In genomic region chr2:38978908-38979307, GRCh38 we compare ENCODE assay signal across 21 cellular contexts.
DNase-seq lines count a peak whose midpoint lies in the region; ATAC-seq, FAIRE-seq and TF ChIP-seq lines count a peak whose summit lies in the region.
"Had no signal": no experiment of that assay in that cellular context is flagged by ENCODE, and none has a peak within 500 bp of the region (broad histone marks: within the 10 kb centered on the region; RNA-seq: fewer than 3 reads in every experiment).

No MANE protein-coding gene starts in this region.

- H3K27me3 ChIP-seq in WERI-Rb-1 (ENCODE audit: insufficient read depth, low read depth, severe bottlenecking): no peaks in the 10 kb centered on the region
- H3K27me3 ChIP-seq: BLaER1 treated with 17β-estradiol and CSF1 and Interleukin-3, amounts not matched to agents 10 nM and 100 nM had no signal

- H3K4me1 Mint-ChIP-seq in activated naive CD4-positive, alpha-beta T cell treated with anti-CD3 and anti-CD28 coated beads, Interleukin-2, amount 10 ng/mL, durations not matched to agents 7 days and 5 days: no peaks in the 10 kb centered on the region
- peaks cover 0 to 2% of the 10 kb centered on the region in 2 donors for H3K4me1 Mint-ChIP-seq in effector memory CD8-positive, alpha-beta T cell (ENCODE audit: low read depth in 2 of 2)

- H3K4me3 ChIP-seq in WERI-Rb-1 (ENCODE audit: low read depth, low read length) (no peak overlapping the region), kidney (ENCODE audit: low read length in 2 of 2) (no peak overlapping the region)
- H3K4me3 ChIP-seq: BLaER1 treated with 17β-estradiol and CSF1 and Interleukin-3, amounts not matched to agents 10 nM and 100 nM; GM12878 had no signal

- H3K27ac ChIP-seq in WERI-Rb-1: peak overlapping the region; percentile 73
- no peak overlapping the region for H3K27ac ChIP-seq in kidney (ENCODE audit: low read depth in 2 of 2, low read length in 2 of 2)
- H3K27ac ChIP-seq: KMS-11 had no signal

- H3K27me3 Mint-ChIP-seq in activated naive CD4-positive, alpha-beta T cell treated with anti-CD3 and anti-CD28 coated beads, Interleukin-2, amount 10 ng/mL, durations not matched to agents 7 days and 5 days: no peaks in the 10 kb centered on the region
- no peaks in the 10 kb centered on the region for H3K27me3 Mint-ChIP-seq in effector memory CD8-positive, alpha-beta T cell

- H3K27ac Mint-ChIP-seq in activated naive CD4-positive, alpha-beta T cell treated with anti-CD3 and anti-CD28 coated beads, Interleukin-2, amount 10 ng/mL, durations not matched to agents 7 days and 5 days: peak overlapping the region; percentile 17
- H3K27ac Mint-ChIP-seq in activated naive CD4-positive, alpha-beta T cell treated with anti-CD3 and anti-CD28 coated beads, Interleukin-2, amount 50 U/mL, for 72 hours: peak overlapping the region in 1 of 2 donors; percentile 4
- peak overlapping the region; percentile 20 to 56 for H3K27ac Mint-ChIP-seq in effector memory CD8-positive, alpha-beta T cell

- CTCF ChIA-PET in activated naive CD4-positive, alpha-beta T cell treated with anti-CD3 and anti-CD28 coated beads, Interleukin-2, amount 10 ng/mL, durations not matched to agents 7 days and 5 days (lab: Charles Lee): no interaction called here

- no peak for TF ChIP-seq CTCF in WERI-Rb-1 (IDR thresholded peaks at IDR 0.05; ENCODE audit: low read depth, low read length)
- no peak for TF ChIP-seq CTCF in kidney (IDR thresholded peaks at IDR 0.05; ENCODE audit: borderline replicate concordance, extremely low read depth, insufficient read depth)

- H3K36me3 Mint-ChIP-seq in activated naive CD4-positive, alpha-beta T cell treated with anti-CD3 and anti-CD28 coated beads, Interleukin-2, amount 10 ng/mL, durations not matched to agents 7 days and 5 days: peaks cover 42% of the 10 kb centered on the region
- H3K36me3 Mint-ChIP-seq in activated naive CD4-positive, alpha-beta T cell treated with anti-CD3 and anti-CD28 coated beads, Interleukin-2, amount 50 U/mL, for 72 hours: no peaks in the 10 kb centered on the region
- H3K36me3 Mint-ChIP-seq in effector memory CD8-positive, alpha-beta T cell (ENCODE audit: insufficient read depth): peaks cover 6% of the 10 kb centered on the region

- intact Hi-C loops in kidney (cut with DNase I): no loop called here

- no peaks in the 10 kb centered on the region for H3K4me1 ChIP-seq in kidney (ENCODE audit: control insufficient read depth in 1 of 2, insufficient read depth in 1 of 2, low read depth in 1 of 2, low read length in 2 of 2)

- no peak overlapping the region for H3K9ac ChIP-seq in kidney (ENCODE audit: low read length in 2 of 2)
- H3K9ac ChIP-seq: KMS-11 had no signal

- no peak overlapping the region for H3K4me3 Mint-ChIP-seq in activated naive CD4-positive, alpha-beta T cell treated with anti-CD3 and anti-CD28 coated beads, Interleukin-2, amount 10 ng/mL, durations not matched to agents 7 days and 5 days
- H3K4me3 Mint-ChIP-seq in effector memory CD8-positive, alpha-beta T cell: no peak overlapping the region
- H3K4me3 Mint-ChIP-seq: CD8-positive, alpha-beta T cell had no signal

- FAIRE-seq in kidney (lab: Jason Lieb, UNC): no peak
- FAIRE-seq: GM12878, HTR-8/SVneo, RCC 7860 had no signal

- H3K9me3 ChIP-seq in WERI-Rb-1 (ENCODE audit: severe bottlenecking) (no peaks in the 10 kb centered on the region), kidney (ENCODE audit: control insufficient read depth in 1 of 2, low read length in 2 of 2) (no peaks in the 10 kb centered on the region)
- H3K9me3 ChIP-seq: BLaER1 treated with 17β-estradiol and CSF1 and Interleukin-3, amounts not matched to agents 10 nM and 100 nM had no signal

- no peak for ATAC-seq in activated naive CD4-positive, alpha-beta T cell treated with anti-CD3 and anti-CD28 coated beads, Interleukin-2, amount 50 U/mL, for 72 hours
- no peak for ATAC-seq in effector memory CD8-positive, alpha-beta T cell (replicated peaks)
- no peak for ATAC-seq in GM18867 (IDR thresholded peaks at IDR 0.05; ENCODE audit: unreplicated experiment)
- ATAC-seq: CD8-positive, alpha-beta T cell; GM12878 had no signal

- no peaks in the 10 kb centered on the region for H3K9me3 Mint-ChIP-seq in activated naive CD4-positive, alpha-beta T cell treated with anti-CD3 and anti-CD28 coated beads, Interleukin-2, amount 10 ng/mL, durations not matched to agents 7 days and 5 days
- no peaks in the 10 kb centered on the region for H3K9me3 Mint-ChIP-seq in activated naive CD4-positive, alpha-beta T cell treated with anti-CD3 and anti-CD28 coated beads, Interleukin-2, amount 50 U/mL, for 72 hours
- no peaks in the 10 kb centered on the region for H3K9me3 Mint-ChIP-seq in effector memory CD8-positive, alpha-beta T cell
- H3K9me3 Mint-ChIP-seq: CD8-positive, alpha-beta T cell had no signal

- H3K36me3 ChIP-seq in WERI-Rb-1 (no peaks in the 10 kb centered on the region), kidney (ENCODE audit: control insufficient read depth in 1 of 2, insufficient read depth in 2 of 2, low read length in 2 of 2) (no peaks in the 10 kb centered on the region)

- no peak for DNase-seq in activated naive CD4-positive, alpha-beta T cell treated with anti-CD3 and anti-CD28 coated beads, Interleukin-2, amount 10 ng/mL, durations not matched to agents 7 days and 5 days
- DNase-seq in activated naive CD4-positive, alpha-beta T cell treated with anti-CD3 and anti-CD28 coated beads, Interleukin-2, amount 50 U/mL, for 72 hours (ENCODE audit: low spot score in 2 of 2): no peak
- DNase-seq in WERI-Rb-1: no peak
- DNase-seq in effector memory CD8-positive, alpha-beta T cell: no peak
- DNase-seq in AG08395 (ENCODE audit: low spot score): no peak
- DNase-seq in kidney: no peak
- DNase-seq: ACHN; CD8-positive, alpha-beta T cell; DND-41; NCI-H1092 treated with DMSO at 0.1 percent for 48 hours; NCI-H1436 treated with DMSO at 0.1 percent for 48 hours; NCI-H2029; NCI-H2227 treated with DMSO at 0.1 percent for 48 hours; NCI-H510A treated with DMSO at 0.1 percent for 48 hours; NCI-H774 had no signal
